Comparison of ENCODE assay signal across 20 cellular contexts in the genomic region with DNA sequence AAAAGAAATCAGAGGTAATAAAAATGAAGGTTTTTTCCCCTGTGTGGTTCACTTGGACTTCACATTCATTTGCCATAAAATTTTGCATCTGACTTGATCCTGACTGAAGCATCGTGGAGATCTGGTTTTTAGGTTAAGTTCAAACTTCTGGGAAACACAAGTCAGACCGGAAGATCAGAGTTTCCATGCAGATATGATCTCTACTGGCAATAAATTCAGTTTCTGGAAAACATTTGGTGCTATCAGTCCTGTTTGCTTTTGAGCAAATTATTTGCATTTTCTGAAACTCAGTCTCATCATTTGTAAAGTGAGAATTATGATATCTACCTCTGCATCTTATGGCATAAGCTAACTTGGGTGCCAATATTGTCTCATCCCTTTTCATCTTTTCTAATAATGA.
"Had no signal": no experiment of that assay in that cellular context is flagged by ENCODE, and none has a peak within 500 bp of the region (broad histone marks: within the 10 kb centered on the region; RNA-seq: fewer than 3 reads in every experiment).

No MANE protein-coding gene starts in this region.

- H3K4me3 Mint-ChIP-seq: immature natural killer cell; naive thymus-derived CD8-positive, alpha-beta T cell; nephron progenitor cell; stimulated activated naive B cell treated with anti-CD40 and anti-IgM and Interleukin-4, amounts not matched to agents 10 μg/mL and 1 μg/mL and 100 μg/mL, for 72 hours had no signal

- FAIRE-seq: islet of Langerhans, kidney, pancreas had no signal

- H3K4me1 ChIP-seq: heart left ventricle, left lung, lower lobe of right lung, pancreas, stomach, testis, transverse colon, upper lobe of left lung had no signal

- H3K27ac ChIP-seq: heart left ventricle, left lung, lower lobe of right lung, pancreas, skin epidermis, stomach, testis, thyroid gland, transverse colon, upper lobe of left lung had no signal

- DNase-seq: heart left ventricle; kidney; left lung; lower lobe of right lung; right cardiac atrium; stimulated activated naive B cell treated with anti-CD40 and anti-IgM and Interleukin-4, amounts not matched to agents 10 μg/mL and 1 μg/mL and 100 μg/mL, for 72 hours; stomach; upper lobe of left lung had no signal

- H3K36me3 Mint-ChIP-seq: immature natural killer cell; stimulated activated naive B cell treated with anti-CD40 and anti-IgM and Interleukin-4, amounts not matched to agents 10 μg/mL and 1 μg/mL and 100 μg/mL, for 72 hours had no signal

- ATAC-seq: naive thymus-derived CD8-positive, alpha-beta T cell; sciatic nerve; stimulated activated naive CD8-positive, alpha-beta T cell treated with anti-CD3 and anti-CD28 coated beads, Interleukin-15, Interleukin-2, amounts not matched to agents 100 U/mL and 50 U/mL, for 24 hours had no signal

- H3K9me3 ChIP-seq: heart left ventricle, left lung, lower lobe of right lung, pancreas, prostate gland, stomach, testis, thyroid gland, transverse colon, upper lobe of left lung had no signal

- H3K27ac Mint-ChIP-seq: immature natural killer cell; naive thymus-derived CD8-positive, alpha-beta T cell; nephron progenitor cell; stimulated activated naive B cell treated with anti-CD40 and anti-IgM and Interleukin-4, amounts not matched to agents 10 μg/mL and 1 μg/mL and 100 μg/mL, for 72 hours had no signal

- H3K4me3 ChIP-seq: heart left ventricle, left lung, lower lobe of right lung, pancreas, prostate gland, skin epidermis, stomach, testis, thyroid gland, transverse colon, upper lobe of left lung had no signal

- H3K27me3 ChIP-seq: pancreas, testis, thyroid gland, upper lobe of left lung had no signal

- H3K36me3 ChIP-seq: heart left ventricle, left lung, lower lobe of right lung, pancreas, prostate gland, stomach, thyroid gland, transverse colon, upper lobe of left lung had no signal

- H3K4me1 Mint-ChIP-seq: immature natural killer cell had no signal
